Comparison of ENCODE assay signal across 8 cellular contexts in genomic region chr1:143884932-143885574, GRCh38.
A peak's percentile ranks its signal among the peaks of the same experiment; 100 is the strongest.
DNase-seq lines count a peak whose midpoint lies in the region; ATAC-seq and TF ChIP-seq lines count a peak whose summit lies in the region.
"Not testable (repeated sequence)": the region's sequence is repeated elsewhere in the genome, so short reads cannot be mapped to it uniquely, and the experiment has no call there.

No MANE protein-coding gene starts in this region.

- intact Hi-C loops in lower lobe of right lung (cut with DNase I) = not testable (repeated sequence)

- not testable (repeated sequence) for H3K9me3 ChIP-seq in lower lobe of right lung

- peak; percentile 16 for TF ChIP-seq CTCF in lower lobe of right lung (IDR thresholded peaks at IDR 0.05)

- H3K4me1 ChIP-seq in lower lobe of right lung = not testable (repeated sequence)

- H3K27ac ChIP-seq in lower lobe of right lung = not testable (repeated sequence)

- H3K27me3 ChIP-seq in lower lobe of right lung (ENCODE audit: low read depth) = not testable (repeated sequence)

- ATAC-seq in GM19324 (IDR thresholded peaks at IDR 0.05; ENCODE audit: low FRiP score, unreplicated experiment) (peak; percentile 91), HG03064 (IDR thresholded peaks at IDR 0.05; ENCODE audit: low read depth, unreplicated experiment) (peak; percentile 96), lower lobe of right lung (peak; percentile 97)

- H3K4me3 ChIP-seq in lower lobe of right lung = peak overlapping the region; percentile 35

- DNase-seq in Ammon's horn (ENCODE audit: low spot score) (peak; percentile 21), NCI-H774 (lab: John Stamatoyannopoulos, UW) (peak; percentile 23), ecto neural progenitor cell (ENCODE audit: low spot score) (peak; percentile 60), lower lobe of right lung (peak; percentile 79)
- DNase-seq in activated CD8-positive, alpha-beta memory T cell treated with anti-CD3 and anti-CD28 coated beads for 4 hours (ENCODE audit: low read depth in 2 of 2) = peak; percentile 28 to 56
- DNase-seq in stimulated activated CD4-positive, alpha-beta T cell treated with anti-CD3 and anti-CD28 coated beads, Interleukin-4, amount 100 ng/mL, for 4 hours = peak; percentile 59 to 62

- not testable (repeated sequence) for H3K36me3 ChIP-seq in lower lobe of right lung

Comparison
In these comparisons a context has a peak if more than half of its experiments do, and no peak if none do; other contexts are left out.
1. DNase-seq: peak in every context shown above with its lines; median percentile 79 in lower lobe of right lung; 60 in stimulated activated CD4-positive, alpha-beta T cell treated with anti-CD3 and anti-CD28 coated beads, Interleukin-4, amount 100 ng/mL, for 4 hours; 60 in ecto neural progenitor cell; 42 in activated CD8-positive, alpha-beta memory T cell treated with anti-CD3 and anti-CD28 coated beads for 4 hours; 23 in NCI-H774; 21 in Ammon's horn.